In genomic region chr10:110617455-110618162, GRCh38 we compare ENCODE assay signal across 15 cellular contexts. TPM values are rescaled to one million over a fixed set of nuclear protein-coding genes. Genes with fewer than 3 reads are reported as not detected.
A peak's percentile ranks its signal among the peaks of the same experiment; 100 is the strongest.
DNase-seq lines count a peak whose midpoint lies in the region; ATAC-seq and TF ChIP-seq lines count a peak whose summit lies in the region.
"Had no signal": no experiment of that assay in that cellular context is flagged by ENCODE, and none has a peak within 500 bp of the region (broad histone marks: within the 10 kb centered on the region; RNA-seq: fewer than 3 reads in every experiment).

No MANE protein-coding gene starts in this region.

- no peak for TF ChIP-seq EP300 in SK-N-SH (IDR thresholded peaks at IDR 0.05; ENCODE audit: borderline replicate concordance in 1 of 2, low read depth in 1 of 2, low read length in 1 of 2)

- H3K9me3 Mint-ChIP-seq in T-cell = peaks cover 2 to 4% (median 2%) of the 10 kb centered on the region in 3 donors
- H3K9me3 Mint-ChIP-seq: natural killer cell treated with Interleukin-12 subunit alpha and Interleukin-12 subunit beta and Interleukin-15 and Interleukin-18, amount 100 ng/mL, for 72 hours had no signal

- 92% methylated on average over 7 of the region's 7 CpGs for WGBS in SK-N-SH (ENCODE audit: low lambda C conversion rate)

- no peak for TF ChIP-seq RAD21 in SK-N-SH (IDR thresholded peaks at IDR 0.05; ENCODE audit: low read length)

- H3K27me3 ChIP-seq in SK-N-SH (ENCODE audit: insufficient read depth) = no peaks in the 10 kb centered on the region
- H3K27me3 ChIP-seq: heart right ventricle, testis had no signal

- no peak overlapping the region for H2AFZ ChIP-seq in SK-N-SH (ENCODE audit: low read depth)

- no peak overlapping the region for H3K27ac Mint-ChIP-seq in T-cell
- H3K27ac Mint-ChIP-seq: natural killer cell treated with Interleukin-12 subunit alpha and Interleukin-12 subunit beta and Interleukin-15 and Interleukin-18, amount 100 ng/mL, for 72 hours had no signal

- CTCF ChIA-PET in T-cell (lab: Charles Lee) = interaction anchor here in 1 of 2 donors (1.3 kb wide), 1 partner anchor 9 kb away, joined by 4 read pairs; no protein-coding TSS in a partner anchor
- CTCF ChIA-PET in SK-N-SH (lab: Yijun Ruan, JAX) = interaction anchor here (1.1 to 3.7 kb wide), 5 partner anchors 31 to 129 kb away, joined by 3 to 26 read pairs (median 5); no protein-coding TSS in a partner anchor

- no peaks in the 10 kb centered on the region for H3K27me3 Mint-ChIP-seq in T-cell

- DNase-seq in DMS 273 (lab: John Stamatoyannopoulos, UW; ENCODE audit: unreplicated experiment) = peak; percentile 12
- DNase-seq in DMS 273 treated with DMSO at 0.1 percent for 48 hours (lab: John Stamatoyannopoulos, UW) = no peak
- peak; percentile 78 for DNase-seq in DMS53 treated with DMSO at 0.1 percent for 48 hours (lab: John Stamatoyannopoulos, UW; ENCODE audit: unreplicated experiment)
- peak in 14 of 34 experiments; percentile 2 to 30 (median 10) for DNase-seq in T-cell
- peak; percentile 95 for DNase-seq in myocyte (ENCODE audit: low read depth)
- DNase-seq in SK-N-SH = no peak
- no peak for DNase-seq in foreskin melanocyte
- DNase-seq: heart right ventricle, KG1, left cardiac atrium, NCI-H1930, testis had no signal

- no peaks in the 10 kb centered on the region for H3K9me3 ChIP-seq in SK-N-SH
- H3K9me3 ChIP-seq: testis had no signal

- POLR2A ChIA-PET in T-cell (lab: Charles Lee) (no interaction called here), SK-N-SH (lab: Yijun Ruan, JAX) (no interaction called here)

- H3K36me3 ChIP-seq in SK-N-SH (replicated peaks in 1 of 2; ENCODE audit: control insufficient read depth in 1 of 2, insufficient read depth in 2 of 2, low read length in 1 of 2) = no peaks in the 10 kb centered on the region
- H3K36me3 ChIP-seq: heart right ventricle had no signal

- H3K9me2 ChIP-seq in SK-N-SH = no peaks in the 10 kb centered on the region

- peak overlapping the region in 1 of 3 donors; percentile 29 for H3K4me3 Mint-ChIP-seq in T-cell
- H3K4me3 Mint-ChIP-seq: natural killer cell treated with Interleukin-12 subunit alpha and Interleukin-12 subunit beta and Interleukin-15 and Interleukin-18, amount 100 ng/mL, for 72 hours had no signal

- no peaks in the 10 kb centered on the region for H3K79me2 ChIP-seq in SK-N-SH (ENCODE audit: insufficient read depth)

- ATAC-seq in T-cell (replicated peaks in 1 of 4) (peak; percentile 64 to 89 (median 77)), GM18517 (IDR thresholded peaks at IDR 0.05; ENCODE audit: unreplicated experiment) (no peak)
- ATAC-seq: left cardiac atrium had no signal

- no peaks in the 10 kb centered on the region for H4K20me1 ChIP-seq in SK-N-SH (ENCODE audit: insufficient read depth)

- no peak overlapping the region for H3K4me2 ChIP-seq in SK-N-SH

- H3K9ac ChIP-seq in SK-N-SH = no peak overlapping the region

- no peaks in the 10 kb centered on the region for H3F3A ChIP-seq in SK-N-SH (replicated peaks; ENCODE audit: insufficient read depth)

- H3K36me3 Mint-ChIP-seq in T-cell = no peaks in the 10 kb centered on the region
- H3K36me3 Mint-ChIP-seq: natural killer cell treated with Interleukin-12 subunit alpha and Interleukin-12 subunit beta and Interleukin-15 and Interleukin-18, amount 100 ng/mL, for 72 hours had no signal

- H3K4me3 ChIP-seq in SK-N-SH (ENCODE audit: low read depth in 2 of 2, low read length in 1 of 2) = no peak overlapping the region
- H3K4me3 ChIP-seq: heart right ventricle, testis had no signal

- H3K27ac ChIP-seq in SK-N-SH (ENCODE audit: low read depth in 2 of 2, low read length in 1 of 2) = no peak overlapping the region
- H3K27ac ChIP-seq: 22Rv1, heart right ventricle, testis had no signal

- TF ChIP-seq CTCF in SK-N-SH (IDR thresholded peaks at IDR 0.05) = no peak

- peaks cover 0 to 3% of the 10 kb centered on the region in 2 experiments; a peak in 2 of 4 replicates for H3K4me1 ChIP-seq in SK-N-SH (ENCODE audit: control insufficient read depth in 1 of 2, insufficient read depth in 2 of 2, low read depth in 1 of 2, low read length in 1 of 2)
- H3K4me1 ChIP-seq: testis had no signal

- H3K4me1 Mint-ChIP-seq in T-cell = peaks cover 12 to 29% (median 16%) of the 10 kb centered on the region in 3 donors

TF ChIP-seq in SK-N-SH, 30 proteins besides CTCF, POLR2A, EP300 and RAD21:
- TF ChIP-seq EZH2phosphoT487 (IDR thresholded peaks at IDR 0.05; ENCODE audit: borderline replicate concordance, low read depth) = no peak
- no peak for TF ChIP-seq GABPA (IDR thresholded peaks at IDR 0.05; ENCODE audit: low read depth)
- no peak for TF ChIP-seq USF1 (IDR thresholded peaks at IDR 0.05; ENCODE audit: borderline replicate concordance, low read depth)
- no peak for TF ChIP-seq ELF1 (IDR thresholded peaks at IDR 0.05)
- TF ChIP-seq RCOR1 (IDR thresholded peaks at IDR 0.05; ENCODE audit: low read length) = no peak
- no peak for TF ChIP-seq FOXJ3 (CRISPR knock-in tag; IDR thresholded peaks at IDR 0.05)
- TF ChIP-seq JUND (IDR thresholded peaks at IDR 0.05) = no peak
- TF ChIP-seq MXI1 (IDR thresholded peaks at IDR 0.05; ENCODE audit: low read depth, low read length) = no peak
- no peak for TF ChIP-seq FOSL2 (IDR thresholded peaks at IDR 0.05; ENCODE audit: borderline replicate concordance, low read depth)
- no peak for TF ChIP-seq GATA2 (CRISPR knock-in tag; IDR thresholded peaks at IDR 0.05)
- no peak for TF ChIP-seq NRF1 (IDR thresholded peaks at IDR 0.05; ENCODE audit: low read depth, low read length)
- TF ChIP-seq NFIC (IDR thresholded peaks at IDR 0.05; ENCODE audit: borderline replicate concordance) = no peak
- no peak for TF ChIP-seq USF2 (IDR thresholded peaks at IDR 0.05; ENCODE audit: borderline replicate concordance, low read depth, low read length)
- TF ChIP-seq SIN3A (IDR thresholded peaks at IDR 0.05; ENCODE audit: borderline replicate concordance, low read depth, low read length) = no peak
- no peak for TF ChIP-seq SMC3 (IDR thresholded peaks at IDR 0.05; ENCODE audit: low read depth, low read length)
- TF ChIP-seq TAF1 (IDR thresholded peaks at IDR 0.05; ENCODE audit: borderline replicate concordance, low read depth, low read length) = no peak
- TF ChIP-seq MEF2A (IDR thresholded peaks at IDR 0.05; ENCODE audit: borderline replicate concordance, low read depth) = no peak
- no peak for TF ChIP-seq CHD2 (IDR thresholded peaks at IDR 0.05; ENCODE audit: low read length, partially characterized antibody)
- TF ChIP-seq MAX (IDR thresholded peaks at IDR 0.05; ENCODE audit: low read depth) = no peak
- TF ChIP-seq RFX5 (IDR thresholded peaks at IDR 0.05; ENCODE audit: low read length) = no peak

RNA-seq across cellular contexts. Expression of gene RBM20, which starts 26.5 kb away (rescaled TPM):
- 1 to 10 TPM in 2 of 5 donors, under 1 TPM in 3; 0.09 to 3.0 (median 0.33) TPM for total RNA-seq in T-cell
- 2.6 and 3.0 TPM in 2 replicates for total RNA-seq in myocyte
- polyA plus RNA-seq in myocyte (2012) = 2.0 TPM
- polyA plus RNA-seq in SK-N-SH (2012; rRNA removed) = 0.64 and 0.67 TPM in 2 replicates
- 0.71 and 0.88 TPM in 2 replicates for polyA plus RNA-seq in SK-N-SH (2012; cell fraction: cytosol; rRNA removed)
- polyA plus RNA-seq in SK-N-SH (2012; cell fraction: nucleus; rRNA removed) = 3.3 and 7.6 TPM in 2 replicates
- total RNA-seq: natural killer cell treated with Interleukin-12 subunit alpha and Interleukin-12 subunit beta and Interleukin-15 and Interleukin-18, amount 100 ng/mL, for 72 hours had no signal

RNA-seq across cellular contexts. Expression of gene SMC3, which starts 50.1 kb away (rescaled TPM):
- total RNA-seq in T-cell (10 to 100 TPM; 37.1 to 42.0 (median 39.2) TPM), myocyte (20.8 and 24.3 TPM in 2 replicates)
- 9.0 TPM for polyA plus RNA-seq in myocyte (2012)
- 8.0 and 10.1 TPM in 2 replicates for polyA plus RNA-seq in SK-N-SH (2012; rRNA removed)
- 13.8 and 19.8 TPM in 2 replicates for polyA plus RNA-seq in SK-N-SH (2012; cell fraction: cytosol; rRNA removed)
- 4.9 and 9.1 TPM in 2 replicates for polyA plus RNA-seq in SK-N-SH (2012; cell fraction: nucleus; rRNA removed)

Comparison
In these comparisons a context has a peak if more than half of its experiments do, and no peak if none do; other contexts are left out.
1. DNase-seq: peak in DMS 273 (single experiment), DMS53 treated with DMSO at 0.1 percent for 48 hours (single experiment) and myocyte (single experiment); none in DMS 273 treated with DMSO at 0.1 percent for 48 hours (single experiment), SK-N-SH (single experiment) and foreskin melanocyte (single experiment).